In genomic region chr13:99087954-99088491, GRCh38 we compare ENCODE assay signal across 8 cellular contexts.
DNase-seq lines count a peak whose midpoint lies in the region; ATAC-seq and TF ChIP-seq lines count a peak whose summit lies in the region.

No MANE protein-coding gene starts in this region.

- peak in 4 of 7 experiments; percentile 18 to 62 (median 38) for DNase-seq in CD8-positive, alpha-beta T cell
- peak; percentile 28 for DNase-seq in T-helper 22 cell (ENCODE audit: low read depth)
- no peak for DNase-seq in uterus
- DNase-seq in 8988T = no peak

- intact Hi-C loops in CD8-positive, alpha-beta T cell (cut with DNase I, micrococcal nuclease) = loop anchor here (1.0 to 10.0 kb wide), 20 partner anchors 13 to 1656 kb away; partner anchors contain the start of genes RAP2A (in 2 of the 2), TM9SF2 (in 2 of the 2), UBAC2 (in 2 of the 2) and GPR18 (in 1 of the 2)
- intact Hi-C loops in uterus (cut with DNase I; ENCODE audit: low total_unique reads) = no loop called here

- no peak for TF ChIP-seq CTCF in CD8-positive, alpha-beta T cell (IDR thresholded peaks at IDR 0.05)
- no peak for TF ChIP-seq CTCF in uterus (IDR thresholded peaks at IDR 0.05)

- no peak for TF ChIP-seq POLR2A in uterus (IDR thresholded peaks at IDR 0.05)

- H3K9ac ChIP-seq in duodenal mucosa (ENCODE audit: low read depth in 1 of 2, low read length in 2 of 2) = peak overlapping the region; percentile 76 to 83
- peak overlapping the region; percentile 29 to 95 for H3K9ac ChIP-seq in mucosa of rectum (ENCODE audit: low read depth in 1 of 2, low read length in 2 of 2)

- H3K27ac Mint-ChIP-seq in CD8-positive, alpha-beta T cell = peak overlapping the region; percentile 99

- peak overlapping the region; percentile 94 for H3K4me3 Mint-ChIP-seq in CD8-positive, alpha-beta T cell

- no peaks in the 10 kb centered on the region for H3K9me3 ChIP-seq in CD8-positive, alpha-beta T cell (ENCODE audit: low read length)
- H3K9me3 ChIP-seq in duodenal mucosa (ENCODE audit: control insufficient read depth in 1 of 2, low read length in 2 of 2) (no peaks in the 10 kb centered on the region), mucosa of rectum (ENCODE audit: control insufficient read depth in 2 of 2, low read length in 2 of 2) (no peaks in the 10 kb centered on the region), uterus (no peaks in the 10 kb centered on the region)

- no peaks in the 10 kb centered on the region for H3K9me3 Mint-ChIP-seq in CD8-positive, alpha-beta T cell

- H3K36me3 ChIP-seq in CD8-positive, alpha-beta T cell (ENCODE audit: insufficient read depth, low read length) = no peaks in the 10 kb centered on the region
- H3K36me3 ChIP-seq in duodenal mucosa (ENCODE audit: control insufficient read depth in 1 of 2, insufficient read depth in 2 of 2, low read length in 2 of 2) = no peaks in the 10 kb centered on the region
- no peaks in the 10 kb centered on the region for H3K36me3 ChIP-seq in mucosa of rectum (ENCODE audit: control insufficient read depth in 2 of 2, insufficient read depth in 2 of 2, low read length in 2 of 2)
- H3K36me3 ChIP-seq in uterus = no peaks in the 10 kb centered on the region

- peak overlapping the region; percentile 78 for H3K4me3 ChIP-seq in CD8-positive, alpha-beta T cell (ENCODE audit: low read depth, low read length)
- H3K4me3 ChIP-seq in duodenal mucosa (ENCODE audit: low read depth in 1 of 2, low read length in 2 of 2) = peak overlapping the region; percentile 91
- H3K4me3 ChIP-seq in mucosa of rectum (ENCODE audit: low read length in 2 of 2) = peak overlapping the region; percentile 89 to 92
- H3K4me3 ChIP-seq in uterus = peak overlapping the region; percentile 53 to 95

- H3K4me1 Mint-ChIP-seq in CD8-positive, alpha-beta T cell (ENCODE audit: low read depth) = peaks cover 37% of the 10 kb centered on the region

- H3K27me3 ChIP-seq in CD8-positive, alpha-beta T cell (ENCODE audit: insufficient read depth, low read length) = no peaks in the 10 kb centered on the region
- no peaks in the 10 kb centered on the region for H3K27me3 ChIP-seq in duodenal mucosa (ENCODE audit: control insufficient read depth in 1 of 2, insufficient read depth in 2 of 2, low read length in 2 of 2)
- H3K27me3 ChIP-seq in mucosa of rectum (ENCODE audit: control insufficient read depth in 2 of 2, insufficient read depth in 2 of 2, low read length in 2 of 2) = no peaks in the 10 kb centered on the region
- H3K27me3 ChIP-seq in uterus = no peaks in the 10 kb centered on the region

- H3K36me3 Mint-ChIP-seq in CD8-positive, alpha-beta T cell = peaks cover 10% of the 10 kb centered on the region

- peak; percentile 43 for ATAC-seq in CD8-positive, alpha-beta T cell
- peak; percentile 23 for ATAC-seq in GM21390 (IDR thresholded peaks at IDR 0.05; ENCODE audit: unreplicated experiment)
- ATAC-seq in HG03571 (IDR thresholded peaks at IDR 0.05; ENCODE audit: unreplicated experiment) = peak; percentile 17

- no peaks in the 10 kb centered on the region for H3K27me3 Mint-ChIP-seq in CD8-positive, alpha-beta T cell (ENCODE audit: low read depth)

- POLR2A ChIA-PET in CD8-positive, alpha-beta T cell (lab: Charles Lee) = interaction anchor here (0.8 to 3.4 kb wide), 13 partner anchors 9 to 173 kb away, joined by 3 to 43 read pairs (median 5); partner anchors contain the start of gene UBAC2

- peaks cover 38% of the 10 kb centered on the region for H3K4me1 ChIP-seq in CD8-positive, alpha-beta T cell (ENCODE audit: insufficient read depth, low read length)
- H3K4me1 ChIP-seq in duodenal mucosa (ENCODE audit: control insufficient read depth in 1 of 2, insufficient read depth in 2 of 2, low read length in 2 of 2) = peaks cover 17 to 19% of the 10 kb centered on the region in 2 donors
- peaks cover 11 to 15% of the 10 kb centered on the region in 2 donors for H3K4me1 ChIP-seq in mucosa of rectum (ENCODE audit: control insufficient read depth in 2 of 2, insufficient read depth in 2 of 2, low read length in 2 of 2)
- H3K4me1 ChIP-seq in uterus = no peaks in the 10 kb centered on the region

- peak overlapping the region; percentile 93 for H3K27ac ChIP-seq in CD8-positive, alpha-beta T cell (ENCODE audit: low read depth, low read length)
- no peak overlapping the region for H3K27ac ChIP-seq in duodenal mucosa (ENCODE audit: low read depth, low read length)
- peak overlapping the region; percentile 93 for H3K27ac ChIP-seq in mucosa of rectum (ENCODE audit: low read depth in 2 of 2, low read length in 2 of 2)
- peak overlapping the region; percentile 89 to 93 for H3K27ac ChIP-seq in uterus

- CTCF ChIA-PET in CD8-positive, alpha-beta T cell (lab: Charles Lee) = interaction anchor here (0.6 to 1.7 kb wide), 6 partner anchors 18 to 112 kb away, joined by 3 to 9 read pairs (median 3); no protein-coding TSS in a partner anchor

Comparison
In these comparisons a context has a peak if more than half of its experiments do, and no peak if none do; other contexts are left out.
1. DNase-seq: peak in CD8-positive, alpha-beta T cell (4 of 7) and T-helper 22 cell (single experiment); none in uterus (0 of 2) and 8988T (single experiment).
2. Peak in every context shown above with its lines, with median percentiles within 50 percentile points of each other: ATAC-seq and H3K4me3 ChIP-seq.